In genomic region chr17:75722076-75722475, GRCh38 we compare ENCODE assay signal across 10 cellular contexts. TPM values are rescaled to one million over a fixed set of nuclear protein-coding genes. Genes with fewer than 3 reads are reported as not detected.
DNase-seq lines count a peak whose midpoint lies in the region; ATAC-seq and TF ChIP-seq lines count a peak whose summit lies in the region.
"Had no signal": no experiment of that assay in that cellular context is flagged by ENCODE, and none has a peak within 500 bp of the region (broad histone marks: within the 10 kb centered on the region; RNA-seq: fewer than 3 reads in every experiment).

No MANE protein-coding gene starts in this region.

- TF ChIP-seq CTCF in coronary artery (IDR thresholded peaks at IDR 0.05), result no peak
- TF ChIP-seq CTCF in thyroid gland (IDR thresholded peaks at IDR 0.05), result no peak

- ATAC-seq in activated CD4-positive, CD25-positive, alpha-beta regulatory T cell treated with anti-CD3 and anti-CD28 coated beads, Interleukin-2, amount 50 U/mL, for 24 hours, result no peak

- H3K27me3 ChIP-seq in mucosa of rectum (ENCODE audit: control insufficient read depth in 2 of 2, insufficient read depth in 2 of 2, low read length in 2 of 2) (no peaks in the 10 kb centered on the region), thyroid gland (no peaks in the 10 kb centered on the region)

- H3K27ac ChIP-seq in coronary artery, result peak overlapping the region in 1 of 2 donors; percentile 80
- peak overlapping the region; percentile 97 to 98 for H3K27ac ChIP-seq in mucosa of rectum (ENCODE audit: low read depth in 2 of 2, low read length in 2 of 2)
- H3K27ac ChIP-seq in thyroid gland, result peak overlapping the region in 2 of 3 donors; percentile 50 to 70

- 77 to 86% methylated on average over 5 of the region's 5 CpGs for WGBS in thyroid gland, 2 donors

- intact Hi-C loops in activated CD4-positive, alpha-beta T cell treated with anti-CD3 and anti-CD28 coated beads, Interleukin-2, amount 10 ng/mL, durations not matched to agents 24 days and 14 days (cut with micrococcal nuclease), result no loop called here
- intact Hi-C loops in thyroid gland (cut with DNase I), result no loop called here

- peak overlapping the region; percentile 68 for H3K4me3 ChIP-seq in coronary artery
- H3K4me3 ChIP-seq in mucosa of rectum (ENCODE audit: low read length in 2 of 2), result peak overlapping the region; percentile 73 to 79
- H3K4me3 ChIP-seq in thyroid gland (replicated peaks in 1 of 3), result peak overlapping the region in 1 of 3 donors; percentile 57

- H3K27me3 Mint-ChIP-seq in activated CD4-positive, alpha-beta T cell treated with anti-CD3 and anti-CD28 coated beads, Interleukin-2, amount 10 ng/mL, durations not matched to agents 24 days and 14 days, result peaks cover 20% of the 10 kb centered on the region

- no peaks in the 10 kb centered on the region for H3K9me3 Mint-ChIP-seq in activated CD4-positive, alpha-beta T cell treated with anti-CD3 and anti-CD28 coated beads, Interleukin-2, amount 10 ng/mL, durations not matched to agents 24 days and 14 days

- H3K4me1 ChIP-seq in mucosa of rectum (ENCODE audit: control insufficient read depth in 2 of 2, insufficient read depth in 2 of 2, low read length in 2 of 2), result peaks cover 24 to 29% of the 10 kb centered on the region in 2 donors
- H3K4me1 ChIP-seq in thyroid gland, result peaks cover 11 to 12% of the 10 kb centered on the region in 2 donors

- peaks cover 4% of the 10 kb centered on the region for H3K4me1 Mint-ChIP-seq in activated CD4-positive, alpha-beta T cell treated with anti-CD3 and anti-CD28 coated beads, Interleukin-2, amount 10 ng/mL, durations not matched to agents 24 days and 14 days

- no peaks in the 10 kb centered on the region for H3K9me3 ChIP-seq in mucosa of rectum (ENCODE audit: control insufficient read depth in 2 of 2, low read length in 2 of 2)
- no peaks in the 10 kb centered on the region for H3K9me3 ChIP-seq in thyroid gland

- no peaks in the 10 kb centered on the region for H3K36me3 Mint-ChIP-seq in activated CD4-positive, alpha-beta T cell treated with anti-CD3 and anti-CD28 coated beads, Interleukin-2, amount 10 ng/mL, durations not matched to agents 24 days and 14 days (ENCODE audit: low read depth)

- peak overlapping the region; percentile 85 to 97 for H3K9ac ChIP-seq in mucosa of rectum (ENCODE audit: low read depth in 1 of 2, low read length in 2 of 2)

- H3K4me3 Mint-ChIP-seq in activated CD4-positive, alpha-beta T cell treated with anti-CD3 and anti-CD28 coated beads, Interleukin-2, amount 10 ng/mL, durations not matched to agents 24 days and 14 days, result peak overlapping the region; percentile 30

- DNase-seq in activated CD4-positive, alpha-beta T cell treated with anti-CD3 and anti-CD28 coated beads, Interleukin-2, amount 10 ng/mL, durations not matched to agents 24 days and 14 days, result no peak
- no peak for DNase-seq in activated CD4-positive, alpha-beta T cell treated with anti-CD3 and anti-CD28 coated beads, Interleukin-2, amount 50 U/mL, for 4 hours
- DNase-seq in coronary artery (ENCODE audit: low spot score) (no peak), thyroid gland (no peak), NCI-H69 (lab: John Stamatoyannopoulos, UW) (no peak), SHP77 (lab: John Stamatoyannopoulos, UW) (no peak)
- DNase-seq: activated CD4-positive, alpha-beta T cell treated with anti-CD3 and anti-CD28 coated beads, Interleukin-2, amount 50 U/mL, for 48 hours; MV-4-11 had no signal

- no peak for TF ChIP-seq POLR2A in thyroid gland (IDR thresholded peaks at IDR 0.05)

- H3K27ac Mint-ChIP-seq in activated CD4-positive, alpha-beta T cell treated with anti-CD3 and anti-CD28 coated beads, Interleukin-2, amount 10 ng/mL, durations not matched to agents 24 days and 14 days, result no peak overlapping the region

- H3K36me3 ChIP-seq in mucosa of rectum (ENCODE audit: control insufficient read depth in 2 of 2, insufficient read depth in 2 of 2, low read length in 2 of 2) (peaks cover 22 to 23% of the 10 kb centered on the region in 2 donors), thyroid gland (no peaks in the 10 kb centered on the region)

RNA-seq across cellular contexts. Expression of gene ITGB4, which starts 0.8 kb away (rescaled TPM):
- total RNA-seq in activated CD4-positive, alpha-beta T cell treated with anti-CD3 and anti-CD28 coated beads, Interleukin-2, amount 10 ng/mL, durations not matched to agents 24 days and 14 days, result 0.71 and 1.8 TPM in 2 replicates
- total RNA-seq in thyroid gland, result 10 to 100 TPM; 19.7 to 27.3 (median 23.1) TPM

RNA-seq across cellular contexts. Expression of gene GALK1, which starts 42.9 kb away (rescaled TPM):
- 53.3 and 54.7 TPM in 2 replicates for total RNA-seq in activated CD4-positive, alpha-beta T cell treated with anti-CD3 and anti-CD28 coated beads, Interleukin-2, amount 10 ng/mL, durations not matched to agents 24 days and 14 days
- 10 to 100 TPM; 15.4 to 28.5 (median 24.9) TPM for total RNA-seq in thyroid gland

RNA-seq across cellular contexts. Expression of gene SAP30BP, which starts 54.9 kb away (rescaled TPM):
- 109 and 115 TPM in 2 replicates for total RNA-seq in activated CD4-positive, alpha-beta T cell treated with anti-CD3 and anti-CD28 coated beads, Interleukin-2, amount 10 ng/mL, durations not matched to agents 24 days and 14 days
- total RNA-seq in thyroid gland, result 10 to 100 TPM; 52.5 to 83.6 (median 72.7) TPM

RNA-seq across cellular contexts. Expression of gene RECQL5, which starts 55.1 kb away (rescaled TPM):
- 34.2 and 34.4 TPM in 2 replicates for total RNA-seq in activated CD4-positive, alpha-beta T cell treated with anti-CD3 and anti-CD28 coated beads, Interleukin-2, amount 10 ng/mL, durations not matched to agents 24 days and 14 days
- total RNA-seq in thyroid gland, result 10 to 100 TPM; 41.9 to 91.8 (median 70.1) TPM
